ENCODE assay signal across 21 cellular contexts in genomic region chr6:854405-855073, GRCh38.
DNase-seq lines count a peak whose midpoint lies in the region; ATAC-seq and TF ChIP-seq lines count a peak whose summit lies in the region.
"Had no signal": no experiment of that assay in that cellular context is flagged by ENCODE, and none has a peak within 500 bp of the region (broad histone marks: within the 10 kb centered on the region; RNA-seq: fewer than 3 reads in every experiment).

No MANE protein-coding gene starts in this region.

- H2AFZ ChIP-seq in fibroblast of lung (ENCODE audit: low read length) (peak overlapping the region; percentile 63), osteoblast (ENCODE audit: low read length) (no peak overlapping the region), OCI-LY7 (ENCODE audit: low read length) (no peak overlapping the region)

- H4K20me1 ChIP-seq in fibroblast of lung (ENCODE audit: control insufficient read depth, extremely low read depth, insufficient read depth, low read length) (no peaks in the 10 kb centered on the region), osteoblast (ENCODE audit: insufficient read depth, low read length) (no peaks in the 10 kb centered on the region), OCI-LY7 (ENCODE audit: insufficient read depth, low read length) (no peaks in the 10 kb centered on the region)

- TF ChIP-seq CTCF in fibroblast of lung (conservative IDR thresholded peaks at IDR 0.05 in 1 of 2, IDR thresholded peaks at IDR 0.05 in 1 of 2; ENCODE audit: low read depth in 1 of 2, low read length in 2 of 2) (no peak), osteoblast (IDR thresholded peaks at IDR 0.05; ENCODE audit: extremely low read depth, low read depth, low read length) (no peak), OCI-LY7 (conservative IDR thresholded peaks at IDR 0.05; ENCODE audit: low read length) (no peak)

- POLR2A ChIA-PET in OCI-LY7 (lab: Charles Lee), result no interaction called here

- H3K4me2 ChIP-seq in fibroblast of lung (ENCODE audit: extremely low read depth, insufficient read depth, low read length) (peak overlapping the region; percentile 70), osteoblast (ENCODE audit: insufficient read depth, low read length) (peak overlapping the region; percentile 4), OCI-LY7 (ENCODE audit: low read length) (no peak overlapping the region)

- H3K9me3 ChIP-seq in fibroblast of lung (ENCODE audit: control insufficient read depth, insufficient read depth, low read depth, low read length) (no peaks in the 10 kb centered on the region), osteoblast (ENCODE audit: low read depth, low read length) (no peaks in the 10 kb centered on the region), OCI-LY7 (ENCODE audit: low read length) (no peaks in the 10 kb centered on the region)
- H3K9me3 ChIP-seq: right atrium auricular region had no signal

- no peaks in the 10 kb centered on the region for H3K27me3 ChIP-seq in fibroblast of lung (ENCODE audit: control insufficient read depth, insufficient read depth, low read length)
- H3K27me3 ChIP-seq in osteoblast (ENCODE audit: insufficient read depth, low read length), result no peaks in the 10 kb centered on the region
- H3K27me3 ChIP-seq: right atrium auricular region had no signal

- H3K9me2 ChIP-seq in OCI-LY7 (ENCODE audit: insufficient read depth, low read length), result no peaks in the 10 kb centered on the region

- CTCF ChIA-PET in OCI-LY7 (lab: Charles Lee; ENCODE audit: unreplicated experiment), result no interaction called here

- peak; percentile 57 for DNase-seq in Daoy (ENCODE audit: low read depth)
- DNase-seq in OCI-M1 (lab: John Stamatoyannopoulos, UW), result peak; percentile 27
- peak in 1 of 2 donors; percentile 41 for DNase-seq in fibroblast of lung (ENCODE audit: low read depth in 2 of 2)
- DNase-seq in osteoblast (ENCODE audit: insufficient read length, low spot score, missing footprints), result no peak
- DNase-seq in OCI-LY7 (ENCODE audit: low spot score), result no peak
- no peak for DNase-seq in DMS79 (lab: John Stamatoyannopoulos, UW)
- no peak for DNase-seq in Kasumi-1 (lab: John Stamatoyannopoulos, UW)
- DNase-seq: activated CD4-positive, alpha-beta T cell treated with anti-CD3 and anti-CD28 coated beads, Interleukin-2, amount 10 ng/mL, durations not matched to agents 24 days and 14 days; activated CD8-positive, alpha-beta memory T cell treated with anti-CD3 and anti-CD28 coated beads, Interleukin-2, amount 50 U/mL, for 4 hours; activated effector memory CD4-positive, alpha-beta T cell treated with Interleukin-2 at 50 U/mL for 16 hours; GF-D8; left ventricle myocardium inferior; NCI-H187; NCI-H748 treated with DMSO at 0.1 percent for 48 hours; occipital lobe; Right ventricle myocardium superior; stimulated activated CD8-positive, alpha-beta memory T cell treated with anti-CD3 and anti-CD28 coated beads, Interleukin-4, amount 100 ng/mL, for 48 hours; T-cell had no signal

- no peak overlapping the region for H3K9ac ChIP-seq in fibroblast of lung (ENCODE audit: insufficient read depth, low read length)

- ATAC-seq in HG03175 (IDR thresholded peaks at IDR 0.05; ENCODE audit: unreplicated experiment), result no peak
- ATAC-seq: T-cell had no signal

- no TSS peak for BruUV-seq in OCI-LY7 (replicated peaks; lab: Mats Ljungman, UMichigan)

- H3K36me3 ChIP-seq in fibroblast of lung (ENCODE audit: control insufficient read depth, insufficient read depth, low read length) (no peaks in the 10 kb centered on the region), osteoblast (ENCODE audit: insufficient read depth, low read length) (no peaks in the 10 kb centered on the region), OCI-LY7 (ENCODE audit: insufficient read depth, low read length) (no peaks in the 10 kb centered on the region)
- H3K36me3 ChIP-seq: left ventricle myocardium inferior, right atrium auricular region had no signal

- intact Hi-C loops in OCI-LY7 (cut with micrococcal nuclease; ENCODE audit: unreplicated experiment), result no loop called here

- H3K27ac ChIP-seq in fibroblast of lung (ENCODE audit: insufficient read depth, low read length), result no peak overlapping the region
- H3K27ac ChIP-seq in osteoblast (ENCODE audit: low read depth, low read length), result no peak overlapping the region
- no peak overlapping the region for H3K27ac ChIP-seq in OCI-LY7 (ENCODE audit: low read depth, low read length, poor library complexity, severe bottlenecking)
- H3K27ac ChIP-seq: HL-60, left ventricle myocardium inferior, right atrium auricular region had no signal

- H3K4me1 ChIP-seq in fibroblast of lung (ENCODE audit: control insufficient read depth, extremely low read depth, insufficient read depth, low read length) (no peaks in the 10 kb centered on the region), osteoblast (ENCODE audit: insufficient read depth, low read length) (no peaks in the 10 kb centered on the region), OCI-LY7 (ENCODE audit: insufficient read depth, low read length, poor library complexity, severe bottlenecking) (no peaks in the 10 kb centered on the region)
- H3K4me1 ChIP-seq: left ventricle myocardium inferior, right atrium auricular region had no signal

- H3K4me3 ChIP-seq in fibroblast of lung (replicated peaks in 1 of 4; ENCODE audit: control extremely low read depth in 1 of 4, insufficient read depth in 1 of 4, low read depth in 3 of 4, low read length in 4 of 4), result peak overlapping the region; percentile 5 to 34 (median 22)
- H3K4me3 ChIP-seq in osteoblast (ENCODE audit: insufficient read depth, low read length), result no peak overlapping the region
- H3K4me3 ChIP-seq in OCI-LY7 (ENCODE audit: low read depth, low read length, poor library complexity, severe bottlenecking), result no peak overlapping the region
- H3K4me3 ChIP-seq: left ventricle myocardium inferior, right atrium auricular region had no signal

- H3K79me2 ChIP-seq in fibroblast of lung (ENCODE audit: control insufficient read depth, insufficient read depth, low read length), result no peaks in the 10 kb centered on the region
- H3K79me2 ChIP-seq in osteoblast (ENCODE audit: insufficient read depth, low read length), result no peaks in the 10 kb centered on the region
- H3K79me2 ChIP-seq in OCI-LY7 (ENCODE audit: insufficient read depth, low read depth, low read length), result no peaks in the 10 kb centered on the region

Comparison
In these comparisons a context has a peak if more than half of its experiments do, and no peak if none do; other contexts are left out.
1. DNase-seq: peak in Daoy (single experiment) and OCI-M1 (single experiment); none in osteoblast (single experiment), OCI-LY7 (single experiment), DMS79 (single experiment) and Kasumi-1 (0 of 2).
2. H3K4me3 ChIP-seq: peak in fibroblast of lung (4 of 4); none in osteoblast (single experiment) and OCI-LY7 (single experiment).